Comparison of ENCODE assay signal across 10 cellular contexts in genomic region chr4:89558147-89558546, GRCh38.
DNase-seq lines count a peak whose midpoint lies in the region; ATAC-seq and TF ChIP-seq lines count a peak whose summit lies in the region.
"Had no signal": no experiment of that assay in that cellular context is flagged by ENCODE, and none has a peak within 500 bp of the region (broad histone marks: within the 10 kb centered on the region; RNA-seq: fewer than 3 reads in every experiment).

No MANE protein-coding gene starts in this region.

- no peaks in the 10 kb centered on the region for H3K4me1 Mint-ChIP-seq in activated naive CD4-positive, alpha-beta T cell treated with anti-CD3 and anti-CD28 coated beads, Interleukin-2, amount 10 ng/mL, durations not matched to agents 7 days and 5 days
- H3K4me1 Mint-ChIP-seq: memory B cell had no signal

- H3K27ac Mint-ChIP-seq in activated naive CD4-positive, alpha-beta T cell treated with anti-CD3 and anti-CD28 coated beads, Interleukin-2, amount 10 ng/mL, durations not matched to agents 7 days and 5 days: no peak overlapping the region
- H3K27ac Mint-ChIP-seq: memory B cell had no signal

- H3K4me3 Mint-ChIP-seq in activated naive CD4-positive, alpha-beta T cell treated with anti-CD3 and anti-CD28 coated beads, Interleukin-2, amount 10 ng/mL, durations not matched to agents 7 days and 5 days: no peak overlapping the region
- H3K4me3 Mint-ChIP-seq: memory B cell had no signal

- in situ Hi-C loops in GM13977 (cut with MboI; ENCODE audit: low pct_unique_long_range_greater_than_20kb, low sequenced_read_pairs, unreplicated experiment): no loop called here

- peaks cover 7% of the 10 kb centered on the region for H3K27me3 Mint-ChIP-seq in activated naive CD4-positive, alpha-beta T cell treated with anti-CD3 and anti-CD28 coated beads, Interleukin-2, amount 10 ng/mL, durations not matched to agents 7 days and 5 days
- H3K27me3 Mint-ChIP-seq: memory B cell had no signal

- ATAC-seq in HG02642 (IDR thresholded peaks at IDR 0.05; ENCODE audit: poor library complexity, unreplicated experiment) (no peak), HG03159 (IDR thresholded peaks at IDR 0.05; ENCODE audit: unreplicated experiment) (no peak), HG02798 (IDR thresholded peaks at IDR 0.05; ENCODE audit: poor library complexity, unreplicated experiment) (no peak)

- CTCF ChIA-PET in activated naive CD4-positive, alpha-beta T cell treated with anti-CD3 and anti-CD28 coated beads, Interleukin-2, amount 10 ng/mL, durations not matched to agents 7 days and 5 days (lab: Charles Lee): interaction anchor here (1.2 to 1.4 kb wide), 3 partner anchors 20 to 312 kb away, joined by 3 to 4 read pairs (median 4); no protein-coding TSS in a partner anchor

- H3K4me3 ChIP-seq in AG10803 (ENCODE audit: low read length) (no peak overlapping the region), fibroblast of the aortic adventitia (ENCODE audit: low read depth, low read length) (no peak overlapping the region)

- H3K36me3 Mint-ChIP-seq in activated naive CD4-positive, alpha-beta T cell treated with anti-CD3 and anti-CD28 coated beads, Interleukin-2, amount 10 ng/mL, durations not matched to agents 7 days and 5 days: no peaks in the 10 kb centered on the region
- H3K36me3 Mint-ChIP-seq: memory B cell had no signal

- DNase-seq in AG10803 (ENCODE audit: low read depth): no peak
- no peak for DNase-seq in GM13977 (ENCODE audit: low spot score)
- peak; percentile 33 for DNase-seq in RKO (ENCODE audit: low spot score)
- no peak for DNase-seq in fibroblast of the aortic adventitia (ENCODE audit: low read depth)
- no peak for DNase-seq in activated naive CD4-positive, alpha-beta T cell treated with anti-CD3 and anti-CD28 coated beads, Interleukin-2, amount 10 ng/mL, durations not matched to agents 7 days and 5 days
- DNase-seq: stimulated activated CD4-positive, alpha-beta T cell treated with anti-CD3 and anti-CD28 coated beads, Interleukin-12 subunit alpha, Interleukin-12 subunit beta, amount 100 ng/mL, for 4 hours had no signal

- H3K9me3 Mint-ChIP-seq in activated naive CD4-positive, alpha-beta T cell treated with anti-CD3 and anti-CD28 coated beads, Interleukin-2, amount 10 ng/mL, durations not matched to agents 7 days and 5 days: no peaks in the 10 kb centered on the region
- H3K9me3 Mint-ChIP-seq: memory B cell had no signal

- TF ChIP-seq CTCF in AG10803 (conservative IDR thresholded peaks at IDR 0.05; ENCODE audit: low read length): peak; percentile 37; the same call in 1 of the 2 replicates
- TF ChIP-seq CTCF in GM13977 (IDR thresholded peaks at IDR 0.05; ENCODE audit: extremely low read depth, insufficient read depth, missing control alignments): peak; percentile 38
- TF ChIP-seq CTCF in fibroblast of the aortic adventitia (IDR thresholded peaks at IDR 0.05; ENCODE audit: insufficient read depth, low read length): peak; percentile 41
